ENCODE assay signal across 8 cellular contexts in the genomic region with DNA sequence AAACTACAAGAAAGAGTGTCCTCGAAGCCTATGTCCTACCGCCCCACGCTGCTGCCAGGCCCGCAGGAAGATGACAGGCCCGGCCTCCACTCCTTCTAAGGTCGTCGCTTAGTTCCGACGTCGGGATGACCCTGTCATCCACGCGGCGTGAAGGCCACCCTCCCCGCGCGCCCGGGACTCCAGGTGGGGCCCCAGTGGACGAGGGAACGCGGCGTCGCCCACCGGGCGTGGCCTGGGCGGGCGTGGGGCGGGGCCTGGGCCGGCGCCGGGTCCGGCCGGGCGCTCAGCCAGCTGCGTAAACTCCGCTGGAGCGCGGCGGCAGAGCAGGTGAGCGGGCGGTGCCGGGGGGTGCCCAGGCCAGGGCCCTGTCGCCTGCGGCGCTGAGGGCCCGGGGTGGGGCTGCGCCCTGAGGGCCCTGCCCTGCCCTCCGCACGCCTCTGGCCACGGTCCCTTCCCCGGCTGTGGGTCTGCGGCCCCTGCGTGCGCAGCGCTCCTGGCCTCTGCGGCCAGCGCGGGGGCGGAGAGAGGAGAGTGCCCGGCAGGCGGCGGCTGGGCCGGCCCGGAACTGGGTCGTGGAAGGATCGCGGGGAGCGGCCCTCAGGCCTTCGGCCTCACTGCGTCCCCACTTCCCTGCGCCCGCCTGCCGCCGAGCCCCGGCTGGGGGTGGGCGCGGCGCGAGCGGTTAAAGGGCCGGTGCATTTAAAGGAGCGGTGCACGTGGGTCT. TPM values are rescaled to one million over a fixed set of nuclear protein-coding genes. Genes with fewer than 3 reads are reported as not detected.
DNase-seq lines count a peak whose midpoint lies in the region; ATAC-seq and TF ChIP-seq lines count a peak whose summit lies in the region.

A gene (plus strand): TSS at position 294 of the 724 bp plus-strand sequence. CDS start 11,292 bp downstream, outside the sequence.

- intact Hi-C loops in activated naive CD4-positive, alpha-beta T cell treated with anti-CD3 and anti-CD28 coated beads for 36 hours (cut with micrococcal nuclease), result no loop called here
- intact Hi-C loops in thyroid gland (cut with DNase I), result no loop called here

- no peaks in the 10 kb centered on the region for H3K9me3 Mint-ChIP-seq in activated naive CD4-positive, alpha-beta T cell treated with anti-CD3 and anti-CD28 coated beads for 36 hours

- H3K4me1 ChIP-seq in neutrophil (ENCODE audit: control insufficient read depth in 1 of 2, insufficient read depth in 1 of 2, low read depth in 1 of 2, low read length in 1 of 2) (peaks cover 10 to 11% of the 10 kb centered on the region in 2 experiments), thyroid gland (peaks cover 11 to 13% of the 10 kb centered on the region in 2 donors)

- H3K4me1 Mint-ChIP-seq in activated naive CD4-positive, alpha-beta T cell treated with anti-CD3 and anti-CD28 coated beads for 36 hours (ENCODE audit: low read depth), result peaks cover 5% of the 10 kb centered on the region

- no peaks in the 10 kb centered on the region for H3K36me3 Mint-ChIP-seq in activated naive CD4-positive, alpha-beta T cell treated with anti-CD3 and anti-CD28 coated beads for 36 hours (ENCODE audit: low read depth)

- no peaks in the 10 kb centered on the region for H3K36me3 ChIP-seq in neutrophil
- no peaks in the 10 kb centered on the region for H3K36me3 ChIP-seq in thyroid gland

- WGBS in thyroid gland, 2 donors, result 8 to 25% methylated on average over 3 to 4 of the region's 82 CpGs

- H3K9me3 ChIP-seq in neutrophil (no peaks in the 10 kb centered on the region), thyroid gland (no peaks in the 10 kb centered on the region)

- peaks cover 23% of the 10 kb centered on the region for H3K27me3 Mint-ChIP-seq in activated naive CD4-positive, alpha-beta T cell treated with anti-CD3 and anti-CD28 coated beads for 36 hours (ENCODE audit: low read depth)

- DNase-seq in DMS114 treated with DMSO at 0.1 percent for 48 hours (lab: John Stamatoyannopoulos, UW; ENCODE audit: unreplicated experiment) (peak; percentile 29), HT-29 (ENCODE audit: low spot score) (peak; percentile 68), RWPE1 (ENCODE audit: low spot score) (peak; percentile 72), germinal center (ENCODE audit: low spot score) (peak; percentile 84), thyroid gland (peak; percentile 86 to 88)
- peak; percentile 49 for DNase-seq in activated naive CD4-positive, alpha-beta T cell treated with anti-CD3 and anti-CD28 coated beads for 36 hours

- peak; percentile 87 for ATAC-seq in GM21367 (IDR thresholded peaks at IDR 0.05; ENCODE audit: unreplicated experiment)

- H3K27me3 ChIP-seq in neutrophil, result peaks cover 59% of the 10 kb centered on the region
- no peaks in the 10 kb centered on the region for H3K27me3 ChIP-seq in thyroid gland

- peak within 1 kb of the TSS; percentile 47 to 59 for H3K4me3 ChIP-seq in neutrophil (ENCODE audit: low read depth in 1 of 2, low read length in 1 of 2)
- H3K4me3 ChIP-seq in thyroid gland (replicated peaks in 1 of 3), result peak within 1 kb of the TSS; percentile 58 to 71 (median 60)

- CTCF ChIA-PET in RWPE1 (lab: Yijun Ruan, JAX), result interaction anchor here (0.6 to 1.4 kb wide), 6 partner anchors 9 to 323 kb away, joined by 3 to 11 read pairs (median 4); no protein-coding TSS in a partner anchor
- CTCF ChIA-PET in activated naive CD4-positive, alpha-beta T cell treated with anti-CD3 and anti-CD28 coated beads for 36 hours (lab: Charles Lee), result interaction anchor here (0.7 kb wide), 1 partner anchor 512 kb away, joined by 4 read pairs; no protein-coding TSS in a partner anchor

- POLR2A ChIA-PET in RWPE1 (lab: Yijun Ruan, JAX; ENCODE audit: low non-redundant PET), result no interaction called here

- TF ChIP-seq POLR2A in thyroid gland (IDR thresholded peaks at IDR 0.05), result peak in 1 of 2 donors; percentile 65

- peak within 1 kb of the TSS; percentile 73 for H3K4me3 Mint-ChIP-seq in activated naive CD4-positive, alpha-beta T cell treated with anti-CD3 and anti-CD28 coated beads for 36 hours

- no peak within 1 kb of the TSS for H3K27ac Mint-ChIP-seq in activated naive CD4-positive, alpha-beta T cell treated with anti-CD3 and anti-CD28 coated beads for 36 hours

- H3K27ac ChIP-seq in RWPE1, result peak within 1 kb of the TSS; percentile 50; the same call in 1 of the 2 replicates
- H3K27ac ChIP-seq in neutrophil, result no peak within 1 kb of the TSS
- H3K27ac ChIP-seq in thyroid gland, result peak within 1 kb of the TSS; percentile 62 to 76 (median 75)

- TF ChIP-seq CTCF in RWPE1 (conservative IDR thresholded peaks at IDR 0.05; ENCODE audit: low read depth) (0 out of 2 replicates have a peak, but pooled peaks have one; percentile 9), neutrophil (IDR thresholded peaks at IDR 0.05) (no peak), thyroid gland (IDR thresholded peaks at IDR 0.05) (peak in 2 of 6 experiments; percentile 25 to 34)

RNA-seq across cellular contexts. Expression of the gene that starts here (rescaled TPM):
- total RNA-seq in HT-29 (2014; rRNA removed; shearing (Covaris generic)), result 16.2 and 18.0 TPM in 2 replicates
- under 1 TPM; 0.64 to 0.69 TPM for total RNA-seq in activated naive CD4-positive, alpha-beta T cell treated with anti-CD3 and anti-CD28 coated beads for 36 hours
- 10 to 100 TPM; 22.0 to 31.0 (median 24.6) TPM for total RNA-seq in thyroid gland

Comparison
In these comparisons a context has a peak if more than half of its experiments do, and no peak if none do; other contexts are left out.
1. RNA of the gene that starts here (total RNA-seq): 22.0 to 31.0 TPM in thyroid gland and 16.2 to 18.0 TPM in HT-29; 0.64 to 0.69 TPM in activated naive CD4-positive, alpha-beta T cell treated with anti-CD3 and anti-CD28 coated beads for 36 hours; every median in the first group is over 10 times any median in the second.
2. Peak in DNase-seq in activated naive CD4-positive, alpha-beta T cell treated with anti-CD3 and anti-CD28 coated beads for 36 hours; RNA of the gene not detected or under 1 TPM.
3. DNase-seq: peak in every context shown above with its lines; median percentile 87 in thyroid gland; 84 in germinal center; 72 in RWPE1; 68 in HT-29; 49 in activated naive CD4-positive, alpha-beta T cell treated with anti-CD3 and anti-CD28 coated beads for 36 hours; 29 in DMS114 treated with DMSO at 0.1 percent for 48 hours.